36 cellular contexts compared by ENCODE assay signal in genomic region chrX:29407357-29407756, GRCh38.
DNase-seq lines count a peak whose midpoint lies in the region; ATAC-seq, FAIRE-seq and TF ChIP-seq lines count a peak whose summit lies in the region.
"Had no signal": no experiment of that assay in that cellular context is flagged by ENCODE, and none has a peak within 500 bp of the region (broad histone marks: within the 10 kb centered on the region; RNA-seq: fewer than 3 reads in every experiment).

No MANE protein-coding gene starts in this region.

- H3K4ac ChIP-seq in IMR-90 (ENCODE audit: low read depth, low read length) = no peak overlapping the region

- H3K4me3 ChIP-seq in HepG2 (replicated peaks in 1 of 3; ENCODE audit: insufficient read depth in 1 of 3, low read depth in 2 of 3, low read length in 3 of 3) (no peak overlapping the region), right lobe of liver (no peak overlapping the region), A549 (no peak overlapping the region), IMR-90 (ENCODE audit: insufficient read depth, low read depth, low read length) (no peak overlapping the region)
- H3K4me3 ChIP-seq: BLaER1; BLaER1 treated with 17β-estradiol and CSF1 and Interleukin-3, amounts not matched to agents 10 nM and 100 nM had no signal

- H2AK9ac ChIP-seq in IMR-90 (replicated peaks; ENCODE audit: low read depth, low read length, poor library complexity) = no peak overlapping the region

- no peak for TF ChIP-seq RAD21 in HepG2 (CRISPR knock-in tag; IDR thresholded peaks at IDR 0.05)
- TF ChIP-seq RAD21 in A549 (conservative IDR thresholded peaks at IDR 0.05 in 1 of 2, IDR thresholded peaks at IDR 0.05 in 1 of 2) = no peak
- no peak for TF ChIP-seq RAD21 in IMR-90 (IDR thresholded peaks at IDR 0.05; ENCODE audit: low read length)

- no peaks in the 10 kb centered on the region for H4K20me1 ChIP-seq in HepG2 (ENCODE audit: insufficient read depth, low read length)
- H4K20me1 ChIP-seq in IMR-90 (ENCODE audit: insufficient read depth, low read length) = no peaks in the 10 kb centered on the region
- H4K20me1 ChIP-seq: BLaER1; BLaER1 treated with 17β-estradiol and CSF1 and Interleukin-3, amounts not matched to agents 10 nM and 100 nM had no signal

- no peak overlapping the region for H2BK15ac ChIP-seq in IMR-90 (ENCODE audit: low read depth, low read length)

- H3K23ac ChIP-seq in IMR-90 (ENCODE audit: low read depth, low read length) = no peak overlapping the region

- in situ Hi-C loops in HepG2 (cut with HindIII; ENCODE audit: extremely low pct_ligation_motif_present, low pct_unique_long_range_greater_than_20kb) = no loop called here
- in situ Hi-C loops in IMR-90 (cut with MboI; ENCODE audit: low sequenced_read_pairs) = no loop called here

- no TSS peak for BruUV-seq in HepG2 (replicated peaks; lab: Mats Ljungman, UMichigan)
- BruUV-seq in IMR-90 (replicated peaks; lab: Mats Ljungman, UMichigan) = no TSS peak

- no peak for DNase-seq in HepG2 (ENCODE audit: low spot score)
- no peak for DNase-seq in right lobe of liver
- no peak for DNase-seq in A549 (ENCODE audit: low read depth in 1 of 2, low spot score in 1 of 2)
- DNase-seq in IMR-90 = no peak
- DNase-seq in ecto neural progenitor cell (ENCODE audit: low spot score) = no peak
- no peak for DNase-seq in mesothelial cell of epicardium (ENCODE audit: low spot score in 2 of 2, unreplicated experiment in 2 of 2)
- DNase-seq: 8988T; ACHN; AML-193; BE2C; C1 segment of cervical spinal cord; Caco-2; Calu3; CD4-positive, alpha-beta memory T cell; CD4-positive, alpha-beta T cell; CD4-positive, CD25-positive, alpha-beta regulatory T cell; CD8-positive, alpha-beta memory T cell; CD8-positive, alpha-beta T cell; COR-L47; DMS 273 treated with DMSO at 0.1 percent for 48 hours; DMS153; DMS53; DMS79; DMS79 treated with DMSO at 0.1 percent for 48 hours; DND-41; EL had no signal

- H2BK5ac ChIP-seq in IMR-90 (ENCODE audit: low read depth, low read length, poor library complexity, severe bottlenecking) = no peak overlapping the region

- H3K79me1 ChIP-seq in IMR-90 (ENCODE audit: low read depth in 1 of 2, low read length in 2 of 2) = no peaks in the 10 kb centered on the region

- intact Hi-C loops in HepG2 (cut with micrococcal nuclease; ENCODE audit: unreplicated experiment) = no loop called here
- intact Hi-C loops in right lobe of liver (cut with DNase I) = no loop called here
- intact Hi-C loops in IMR-90 (cut with micrococcal nuclease) = no loop called here

- H3K4me1 Mint-ChIP-seq in mesothelial cell of epicardium = no peaks in the 10 kb centered on the region
- H3K4me1 Mint-ChIP-seq: B cell; CD14-positive monocyte; CD4-positive, alpha-beta memory T cell; CD4-positive, CD25-positive, alpha-beta regulatory T cell; CD8-positive, alpha-beta memory T cell had no signal

- H3K79me2 ChIP-seq in HepG2 (ENCODE audit: insufficient read depth, low read length) = no peaks in the 10 kb centered on the region

- TF ChIP-seq POLR2A in HepG2 (IDR thresholded peaks at IDR 0.05; ENCODE audit: insufficient read depth in 1 of 2, low read depth in 2 of 2, low read length in 2 of 2) (no peak), right lobe of liver (IDR thresholded peaks at IDR 0.05) (no peak), A549 (IDR thresholded peaks at IDR 0.05; ENCODE audit: low read length) (no peak), IMR-90 (IDR thresholded peaks at IDR 0.05; ENCODE audit: low read depth, low read length) (no peak)

- H4K8ac ChIP-seq in IMR-90 (ENCODE audit: low read depth in 2 of 2, low read length in 2 of 2) = no peak overlapping the region

- CTCF ChIA-PET in HepG2 (lab: Yijun Ruan, JAX; ENCODE audit: low intra/inter-chr PET ratio, low total read pairs) = no interaction called here
- CTCF ChIA-PET in A549 (lab: Yijun Ruan, JAX) = no interaction called here
- CTCF ChIA-PET in IMR-90 (lab: Yijun Ruan, JAX) = no interaction called here

- H3K27me3 Mint-ChIP-seq in mesothelial cell of epicardium (ENCODE audit: low read depth) = no peaks in the 10 kb centered on the region
- H3K27me3 Mint-ChIP-seq: B cell; CD4-positive, alpha-beta memory T cell; CD4-positive, alpha-beta T cell; CD4-positive, CD25-positive, alpha-beta regulatory T cell; CD8-positive, alpha-beta memory T cell had no signal

- peaks cover 14% of the 10 kb centered on the region for H3K9me3 Mint-ChIP-seq in mesothelial cell of epicardium
- H3K9me3 Mint-ChIP-seq: CD4-positive, alpha-beta T cell; CD8-positive, alpha-beta T cell had no signal

- H3K18ac ChIP-seq in IMR-90 (ENCODE audit: low read depth, low read length) = no peak overlapping the region

- WGBS in HepG2 (ENCODE audit: low lambda C conversion rate) = 44% methylated on average over 4 of the region's 4 CpGs
- WGBS in right lobe of liver (ENCODE audit: insufficient coverage, low coverage, low lambda C conversion rate, missing lambda C conversion rate) = 75% methylated on average over 4 of the region's 4 CpGs
- WGBS in A549 (ENCODE audit: missing lambda C conversion rate) = 90% methylated on average over 4 of the region's 4 CpGs
- no CpG with 5 or more reads among the region's 4 CpGs for WGBS in IMR-90 (ENCODE audit: extremely low coverage in 2 of 2, insufficient read length in 1 of 2), 2 experiments

- no peak overlapping the region for H3K9ac ChIP-seq in HepG2 (ENCODE audit: insufficient read depth, low read depth, low read length)
- H3K9ac ChIP-seq in IMR-90 (ENCODE audit: low read depth, low read length) = no peak overlapping the region
- H3K9ac ChIP-seq: BLaER1; BLaER1 treated with 17β-estradiol and CSF1 and Interleukin-3, amounts not matched to agents 10 nM and 100 nM had no signal

- ATAC-seq in HepG2 (no peak), right lobe of liver (no peak), A549 (no peak), IMR-90 (ENCODE audit: low read depth) (no peak), GM21737 (IDR thresholded peaks at IDR 0.05; ENCODE audit: unreplicated experiment) (no peak)
- ATAC-seq: CD8-positive, alpha-beta T cell had no signal

- no peak overlapping the region for H3K56ac ChIP-seq in IMR-90 (ENCODE audit: extremely low read depth, insufficient read depth, low read length)

- peaks cover 8% of the 10 kb centered on the region for H3K36me3 Mint-ChIP-seq in mesothelial cell of epicardium
- H3K36me3 Mint-ChIP-seq: CD14-positive monocyte; CD4-positive, alpha-beta memory T cell; CD4-positive, CD25-positive, alpha-beta regulatory T cell; CD8-positive, alpha-beta memory T cell; CD8-positive, alpha-beta T cell had no signal

- POLR2A ChIA-PET in HepG2 (lab: Yijun Ruan, JAX) = no interaction called here
- POLR2A ChIA-PET in A549 (lab: Yijun Ruan, JAX) = no interaction called here
- POLR2A ChIA-PET in IMR-90 (lab: Charles Lee; ENCODE audit: unreplicated experiment) = no interaction called here

- no peak overlapping the region for H3K4me3 Mint-ChIP-seq in mesothelial cell of epicardium
- H3K4me3 Mint-ChIP-seq: B cell; CD14-positive monocyte; CD4-positive, alpha-beta memory T cell; CD4-positive, alpha-beta T cell; CD4-positive, CD25-positive, alpha-beta regulatory T cell; CD8-positive, alpha-beta memory T cell; CD8-positive, alpha-beta T cell had no signal

- H3K27me3 ChIP-seq in HepG2 (ENCODE audit: control insufficient read depth in 1 of 2, insufficient read depth in 2 of 2, low read length in 2 of 2) (no peaks in the 10 kb centered on the region), right lobe of liver (no peaks in the 10 kb centered on the region), IMR-90 (ENCODE audit: control insufficient read depth, insufficient read depth, low read length) (no peaks in the 10 kb centered on the region)
- H3K27me3 ChIP-seq: BE2C; BLaER1; BLaER1 treated with 17β-estradiol and CSF1 and Interleukin-3, amounts not matched to agents 10 nM and 100 nM had no signal

- no peak overlapping the region for H3K14ac ChIP-seq in IMR-90 (replicated peaks; ENCODE audit: low read depth, low read length)

- H3K4me2 ChIP-seq in HepG2 (ENCODE audit: low read depth, low read length) (no peak overlapping the region), A549 (no peak overlapping the region), IMR-90 (ENCODE audit: low read depth, low read length) (no peak overlapping the region)
- H3K4me2 ChIP-seq: BLaER1; BLaER1 treated with 17β-estradiol and CSF1 and Interleukin-3, amounts not matched to agents 10 nM and 100 nM had no signal

- dilution Hi-C loops in IMR-90 (cut with HindIII; ENCODE audit: low sequenced_read_pairs, unreplicated experiment) = no loop called here

- H2BK20ac ChIP-seq in IMR-90 (ENCODE audit: low read depth, low read length) = no peak overlapping the region

- TF ChIP-seq CTCF in HepG2 (CRISPR knock-in tag; IDR thresholded peaks at IDR 0.05) = no peak
- no peak for TF ChIP-seq CTCF in right lobe of liver (IDR thresholded peaks at IDR 0.05)
- no peak for TF ChIP-seq CTCF in A549 (IDR thresholded peaks at IDR 0.05)
- no peak for TF ChIP-seq CTCF in IMR-90 (conservative IDR thresholded peaks at IDR 0.05; ENCODE audit: low read depth, low read length)
- no peak for TF ChIP-seq CTCF in mesothelial cell of epicardium (IDR thresholded peaks at IDR 0.05; ENCODE audit: unreplicated experiment)

- H3K4me1 ChIP-seq in HepG2 (ENCODE audit: insufficient read depth, low read length) (no peaks in the 10 kb centered on the region), right lobe of liver (no peaks in the 10 kb centered on the region), A549 (no peaks in the 10 kb centered on the region), IMR-90 (ENCODE audit: control insufficient read depth, insufficient read depth, low read length) (no peaks in the 10 kb centered on the region)
- H3K4me1 ChIP-seq: BE2C; BLaER1; BLaER1 treated with 17β-estradiol and CSF1 and Interleukin-3, amounts not matched to agents 10 nM and 100 nM; Caco-2 had no signal

- H3K27ac Mint-ChIP-seq in mesothelial cell of epicardium = no peak overlapping the region
- H3K27ac Mint-ChIP-seq: B cell; CD14-positive monocyte; CD4-positive, alpha-beta memory T cell; CD4-positive, alpha-beta T cell; CD4-positive, CD25-positive, alpha-beta regulatory T cell; CD8-positive, alpha-beta memory T cell; CD8-positive, alpha-beta T cell had no signal

- H3K27ac ChIP-seq in HepG2 (ENCODE audit: extremely low read length, insufficient read depth, low read length) = no peak overlapping the region
- no peak overlapping the region for H3K27ac ChIP-seq in right lobe of liver
- H3K27ac ChIP-seq in A549 = no peak overlapping the region
- no peak overlapping the region for H3K27ac ChIP-seq in IMR-90 (ENCODE audit: insufficient read depth, low read length)
- H3K27ac ChIP-seq: 22Rv1; BLaER1; BLaER1 treated with 17β-estradiol and CSF1 and Interleukin-3, amounts not matched to agents 10 nM and 100 nM; C4-2B had no signal

- no peak overlapping the region for H2BK120ac ChIP-seq in IMR-90 (ENCODE audit: low read depth, low read length)

- H3K36me3 ChIP-seq in HepG2 (replicated peaks in 1 of 2; ENCODE audit: control insufficient read depth in 1 of 2, insufficient read depth in 2 of 2, low read length in 2 of 2) = no peaks in the 10 kb centered on the region
- H3K36me3 ChIP-seq in right lobe of liver = no peaks in the 10 kb centered on the region
- no peaks in the 10 kb centered on the region for H3K36me3 ChIP-seq in IMR-90 (ENCODE audit: control insufficient read depth, insufficient read depth, low read length)
- H3K36me3 ChIP-seq: BE2C; BLaER1; BLaER1 treated with 17β-estradiol and CSF1 and Interleukin-3, amounts not matched to agents 10 nM and 100 nM had no signal

- TF ChIP-seq EP300 in HepG2 (IDR thresholded peaks at IDR 0.05; ENCODE audit: low read depth in 2 of 2, low read length in 2 of 2) (no peak), HepG2 (CRISPR knock-in tag; IDR thresholded peaks at IDR 0.05; ENCODE audit: borderline replicate concordance) (no peak), A549 (IDR thresholded peaks at IDR 0.05) (no peak)

- H3K9me1 ChIP-seq in IMR-90 (ENCODE audit: insufficient read depth, low read length) = no peaks in the 10 kb centered on the region

- FAIRE-seq in HepG2 (lab: Jason Lieb, UNC) = no peak
- FAIRE-seq in A549 (lab: Jason Lieb, UNC) = no peak
- peak; percentile 31 for FAIRE-seq in colon (lab: Jason Lieb, UNC)
- FAIRE-seq: A204.1, D721Med had no signal

- H2AK5ac ChIP-seq in IMR-90 (ENCODE audit: low read depth, low read length) = no peak overlapping the region

- H4K5ac ChIP-seq in IMR-90 (ENCODE audit: low read depth, low read length) = no peak overlapping the region

- no peak overlapping the region for H4K91ac ChIP-seq in IMR-90 (ENCODE audit: insufficient read depth, low read depth, low read length)

- H2AFZ ChIP-seq in HepG2 (ENCODE audit: low read length) = no peak overlapping the region
- H2AFZ ChIP-seq in IMR-90 (replicated peaks; ENCODE audit: low read length, poor library complexity) = no peak overlapping the region

- H3K9me3 ChIP-seq in HepG2 (ENCODE audit: low read length) (no peaks in the 10 kb centered on the region), right lobe of liver (no peaks in the 10 kb centered on the region), A549 (no peaks in the 10 kb centered on the region), IMR-90 (ENCODE audit: control insufficient read depth, insufficient read depth, low read length) (no peaks in the 10 kb centered on the region)
- H3K9me3 ChIP-seq: BE2C, BLaER1, Caco-2 had no signal
